ENCODE assay signal across 1 cellular context in the genomic region with DNA sequence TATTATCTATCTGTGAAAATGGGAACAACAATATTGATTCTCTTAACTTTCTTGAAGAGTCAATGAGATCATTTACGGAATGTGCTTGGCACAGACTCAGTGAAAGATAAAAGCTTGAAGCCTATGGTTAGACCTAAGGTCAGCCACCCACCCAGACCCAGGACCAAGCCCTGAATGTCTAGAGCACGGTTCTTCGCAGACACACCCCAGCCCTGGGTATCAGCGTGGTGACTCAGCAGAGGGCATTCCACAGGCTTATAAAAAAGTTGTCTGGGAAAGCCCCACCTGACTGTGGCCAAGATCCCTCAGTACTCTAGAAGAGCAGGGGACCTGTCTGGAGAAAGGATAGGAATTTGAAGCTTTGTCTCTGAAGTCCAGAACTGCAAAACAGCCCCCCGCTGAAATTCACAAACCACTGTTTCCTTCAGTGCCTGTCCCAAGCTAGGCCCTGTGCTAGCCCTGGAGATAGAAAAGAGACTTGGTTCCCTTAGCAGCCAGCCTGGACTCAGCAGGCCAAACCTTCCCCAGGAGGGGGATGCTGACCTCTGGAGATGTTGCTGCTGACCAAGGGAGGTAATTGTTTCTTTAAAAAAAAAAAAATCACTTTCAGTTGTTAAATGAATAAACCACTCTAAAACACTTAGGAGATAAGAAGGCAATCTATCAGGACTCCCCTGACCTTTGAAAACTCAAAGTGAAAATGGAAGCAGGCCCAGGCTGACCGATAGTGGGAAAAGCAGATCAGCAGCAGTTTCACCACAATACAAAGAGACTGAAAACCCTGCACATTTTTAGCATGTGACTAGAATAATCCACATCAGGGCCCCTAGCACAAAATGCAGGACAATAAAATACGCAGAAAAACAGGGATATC.
A peak's percentile ranks its signal among the peaks of the same experiment; 100 is the strongest.
TF ChIP-seq lines count a peak whose summit lies in the region.

No MANE protein-coding gene starts in this region.

TF ChIP-seq in GM12878, 131 proteins besides CTCF, POLR2A, EP300 and RAD21 (continued from another document):
- TF ChIP-seq, protein P1, sequence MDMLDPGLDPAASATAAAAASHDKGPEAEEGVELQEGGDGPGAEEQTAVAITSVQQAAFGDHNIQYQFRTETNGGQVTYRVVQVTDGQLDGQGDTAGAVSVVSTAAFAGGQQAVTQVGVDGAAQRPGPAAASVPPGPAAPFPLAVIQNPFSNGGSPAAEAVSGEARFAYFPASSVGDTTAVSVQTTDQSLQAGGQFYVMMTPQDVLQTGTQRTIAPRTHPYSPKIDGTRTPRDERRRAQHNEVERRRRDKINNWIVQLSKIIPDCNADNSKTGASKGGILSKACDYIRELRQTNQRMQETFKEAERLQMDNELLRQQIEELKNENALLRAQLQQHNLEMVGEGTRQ (IDR thresholded peaks at IDR 0.05; ENCODE audit: borderline replicate concordance, low read depth, low read length) = no peak; the same call in 1 of the 2 replicates
- TF ChIP-seq, protein P2, sequence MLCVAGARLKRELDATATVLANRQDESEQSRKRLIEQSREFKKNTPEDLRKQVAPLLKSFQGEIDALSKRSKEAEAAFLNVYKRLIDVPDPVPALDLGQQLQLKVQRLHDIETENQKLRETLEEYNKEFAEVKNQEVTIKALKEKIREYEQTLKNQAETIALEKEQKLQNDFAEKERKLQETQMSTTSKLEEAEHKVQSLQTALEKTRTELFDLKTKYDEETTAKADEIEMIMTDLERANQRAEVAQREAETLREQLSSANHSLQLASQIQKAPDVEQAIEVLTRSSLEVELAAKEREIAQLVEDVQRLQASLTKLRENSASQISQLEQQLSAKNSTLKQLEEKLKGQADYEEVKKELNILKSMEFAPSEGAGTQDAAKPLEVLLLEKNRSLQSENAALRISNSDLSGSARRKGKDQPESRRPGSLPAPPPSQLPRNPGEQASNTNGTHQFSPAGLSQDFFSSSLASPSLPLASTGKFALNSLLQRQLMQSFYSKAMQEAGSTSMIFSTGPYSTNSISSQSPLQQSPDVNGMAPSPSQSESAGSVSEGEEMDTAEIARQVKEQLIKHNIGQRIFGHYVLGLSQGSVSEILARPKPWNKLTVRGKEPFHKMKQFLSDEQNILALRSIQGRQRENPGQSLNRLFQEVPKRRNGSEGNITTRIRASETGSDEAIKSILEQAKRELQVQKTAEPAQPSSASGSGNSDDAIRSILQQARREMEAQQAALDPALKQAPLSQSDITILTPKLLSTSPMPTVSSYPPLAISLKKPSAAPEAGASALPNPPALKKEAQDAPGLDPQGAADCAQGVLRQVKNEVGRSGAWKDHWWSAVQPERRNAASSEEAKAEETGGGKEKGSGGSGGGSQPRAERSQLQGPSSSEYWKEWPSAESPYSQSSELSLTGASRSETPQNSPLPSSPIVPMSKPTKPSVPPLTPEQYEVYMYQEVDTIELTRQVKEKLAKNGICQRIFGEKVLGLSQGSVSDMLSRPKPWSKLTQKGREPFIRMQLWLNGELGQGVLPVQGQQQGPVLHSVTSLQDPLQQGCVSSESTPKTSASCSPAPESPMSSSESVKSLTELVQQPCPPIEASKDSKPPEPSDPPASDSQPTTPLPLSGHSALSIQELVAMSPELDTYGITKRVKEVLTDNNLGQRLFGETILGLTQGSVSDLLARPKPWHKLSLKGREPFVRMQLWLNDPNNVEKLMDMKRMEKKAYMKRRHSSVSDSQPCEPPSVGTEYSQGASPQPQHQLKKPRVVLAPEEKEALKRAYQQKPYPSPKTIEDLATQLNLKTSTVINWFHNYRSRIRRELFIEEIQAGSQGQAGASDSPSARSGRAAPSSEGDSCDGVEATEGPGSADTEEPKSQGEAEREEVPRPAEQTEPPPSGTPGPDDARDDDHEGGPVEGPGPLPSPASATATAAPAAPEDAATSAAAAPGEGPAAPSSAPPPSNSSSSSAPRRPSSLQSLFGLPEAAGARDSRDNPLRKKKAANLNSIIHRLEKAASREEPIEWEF (IDR thresholded peaks at IDR 0.05; ENCODE audit: insufficient replicate concordance, low read depth, low read length) = peak; percentile 65
- peak; percentile 79; the same call in 1 of the 2 replicates for TF ChIP-seq MTA3 (IDR thresholded peaks at IDR 0.05; ENCODE audit: borderline replicate concordance, low read length)
- TF ChIP-seq LARP7 (IDR thresholded peaks at IDR 0.05) = no peak
- no peak for TF ChIP-seq ZZZ3 (IDR thresholded peaks at IDR 0.05; ENCODE audit: control insufficient read depth, insufficient read length, low read depth)
- TF ChIP-seq, protein P3, sequence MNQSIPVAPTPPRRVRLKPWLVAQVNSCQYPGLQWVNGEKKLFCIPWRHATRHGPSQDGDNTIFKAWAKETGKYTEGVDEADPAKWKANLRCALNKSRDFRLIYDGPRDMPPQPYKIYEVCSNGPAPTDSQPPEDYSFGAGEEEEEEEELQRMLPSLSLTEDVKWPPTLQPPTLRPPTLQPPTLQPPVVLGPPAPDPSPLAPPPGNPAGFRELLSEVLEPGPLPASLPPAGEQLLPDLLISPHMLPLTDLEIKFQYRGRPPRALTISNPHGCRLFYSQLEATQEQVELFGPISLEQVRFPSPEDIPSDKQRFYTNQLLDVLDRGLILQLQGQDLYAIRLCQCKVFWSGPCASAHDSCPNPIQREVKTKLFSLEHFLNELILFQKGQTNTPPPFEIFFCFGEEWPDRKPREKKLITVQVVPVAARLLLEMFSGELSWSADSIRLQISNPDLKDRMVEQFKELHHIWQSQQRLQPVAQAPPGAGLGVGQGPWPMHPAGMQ (IDR thresholded peaks at IDR 0.05; ENCODE audit: borderline replicate concordance) = no peak
- peak; percentile 81 for TF ChIP-seq TCF7 (IDR thresholded peaks at IDR 0.05; ENCODE audit: borderline replicate concordance)
- TF ChIP-seq CBX3 (IDR thresholded peaks at IDR 0.05; ENCODE audit: borderline replicate concordance, low read depth) = no peak
- TF ChIP-seq JUNB (IDR thresholded peaks at IDR 0.05) = peak; percentile 99
- no peak for TF ChIP-seq NRF1 (conservative IDR thresholded peaks at IDR 0.05; ENCODE audit: low read depth, low read length)
- TF ChIP-seq ZNF24 (IDR thresholded peaks at IDR 0.05) = peak; percentile 54; the same call in 1 of the 2 replicates
- peak; percentile 54 for TF ChIP-seq SP1 (IDR thresholded peaks at IDR 0.05; ENCODE audit: low read depth, low read length)
- TF ChIP-seq, protein P4, sequence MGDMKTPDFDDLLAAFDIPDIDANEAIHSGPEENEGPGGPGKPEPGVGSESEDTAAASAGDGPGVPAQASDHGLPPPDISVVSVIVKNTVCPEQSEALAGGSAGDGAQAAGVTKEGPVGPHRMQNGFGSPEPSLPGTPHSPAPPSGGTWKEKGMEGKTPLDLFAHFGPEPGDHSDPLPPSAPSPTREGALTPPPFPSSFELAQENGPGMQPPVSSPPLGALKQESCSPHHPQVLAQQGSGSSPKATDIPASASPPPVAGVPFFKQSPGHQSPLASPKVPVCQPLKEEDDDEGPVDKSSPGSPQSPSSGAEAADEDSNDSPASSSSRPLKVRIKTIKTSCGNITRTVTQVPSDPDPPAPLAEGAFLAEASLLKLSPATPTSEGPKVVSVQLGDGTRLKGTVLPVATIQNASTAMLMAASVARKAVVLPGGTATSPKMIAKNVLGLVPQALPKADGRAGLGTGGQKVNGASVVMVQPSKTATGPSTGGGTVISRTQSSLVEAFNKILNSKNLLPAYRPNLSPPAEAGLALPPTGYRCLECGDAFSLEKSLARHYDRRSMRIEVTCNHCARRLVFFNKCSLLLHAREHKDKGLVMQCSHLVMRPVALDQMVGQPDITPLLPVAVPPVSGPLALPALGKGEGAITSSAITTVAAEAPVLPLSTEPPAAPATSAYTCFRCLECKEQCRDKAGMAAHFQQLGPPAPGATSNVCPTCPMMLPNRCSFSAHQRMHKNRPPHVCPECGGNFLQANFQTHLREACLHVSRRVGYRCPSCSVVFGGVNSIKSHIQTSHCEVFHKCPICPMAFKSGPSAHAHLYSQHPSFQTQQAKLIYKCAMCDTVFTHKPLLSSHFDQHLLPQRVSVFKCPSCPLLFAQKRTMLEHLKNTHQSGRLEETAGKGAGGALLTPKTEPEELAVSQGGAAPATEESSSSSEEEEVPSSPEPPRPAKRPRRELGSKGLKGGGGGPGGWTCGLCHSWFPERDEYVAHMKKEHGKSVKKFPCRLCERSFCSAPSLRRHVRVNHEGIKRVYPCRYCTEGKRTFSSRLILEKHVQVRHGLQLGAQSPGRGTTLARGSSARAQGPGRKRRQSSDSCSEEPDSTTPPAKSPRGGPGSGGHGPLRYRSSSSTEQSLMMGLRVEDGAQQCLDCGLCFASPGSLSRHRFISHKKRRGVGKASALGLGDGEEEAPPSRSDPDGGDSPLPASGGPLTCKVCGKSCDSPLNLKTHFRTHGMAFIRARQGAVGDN (IDR thresholded peaks at IDR 0.05) = peak; percentile 47; the same call in 1 of the 2 replicates
- peak; percentile 58; the same call in 2 of the 3 replicates for TF ChIP-seq POU2F2 (IDR thresholded peaks at IDR 0.05; ENCODE audit: borderline replicate concordance, low read depth, low read length)
- TF ChIP-seq, protein P5, sequence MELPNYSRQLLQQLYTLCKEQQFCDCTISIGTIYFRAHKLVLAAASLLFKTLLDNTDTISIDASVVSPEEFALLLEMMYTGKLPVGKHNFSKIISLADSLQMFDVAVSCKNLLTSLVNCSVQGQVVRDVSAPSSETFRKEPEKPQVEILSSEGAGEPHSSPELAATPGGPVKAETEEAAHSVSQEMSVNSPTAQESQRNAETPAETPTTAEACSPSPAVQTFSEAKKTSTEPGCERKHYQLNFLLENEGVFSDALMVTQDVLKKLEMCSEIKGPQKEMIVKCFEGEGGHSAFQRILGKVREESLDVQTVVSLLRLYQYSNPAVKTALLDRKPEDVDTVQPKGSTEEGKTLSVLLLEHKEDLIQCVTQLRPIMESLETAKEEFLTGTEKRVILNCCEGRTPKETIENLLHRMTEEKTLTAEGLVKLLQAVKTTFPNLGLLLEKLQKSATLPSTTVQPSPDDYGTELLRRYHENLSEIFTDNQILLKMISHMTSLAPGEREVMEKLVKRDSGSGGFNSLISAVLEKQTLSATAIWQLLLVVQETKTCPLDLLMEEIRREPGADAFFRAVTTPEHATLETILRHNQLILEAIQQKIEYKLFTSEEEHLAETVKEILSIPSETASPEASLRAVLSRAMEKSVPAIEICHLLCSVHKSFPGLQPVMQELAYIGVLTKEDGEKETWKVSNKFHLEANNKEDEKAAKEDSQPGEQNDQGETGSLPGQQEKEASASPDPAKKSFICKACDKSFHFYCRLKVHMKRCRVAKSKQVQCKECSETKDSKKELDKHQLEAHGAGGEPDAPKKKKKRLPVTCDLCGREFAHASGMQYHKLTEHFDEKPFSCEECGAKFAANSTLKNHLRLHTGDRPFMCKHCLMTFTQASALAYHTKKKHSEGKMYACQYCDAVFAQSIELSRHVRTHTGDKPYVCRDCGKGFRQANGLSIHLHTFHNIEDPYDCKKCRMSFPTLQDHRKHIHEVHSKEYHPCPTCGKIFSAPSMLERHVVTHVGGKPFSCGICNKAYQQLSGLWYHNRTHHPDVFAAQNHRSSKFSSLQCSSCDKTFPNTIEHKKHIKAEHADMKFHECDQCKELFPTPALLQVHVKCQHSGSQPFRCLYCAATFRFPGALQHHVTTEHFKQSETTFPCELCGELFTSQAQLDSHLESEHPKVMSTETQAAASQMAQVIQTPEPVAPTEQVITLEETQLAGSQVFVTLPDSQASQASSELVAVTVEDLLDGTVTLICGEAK (IDR thresholded peaks at IDR 0.05; ENCODE audit: borderline replicate concordance) = no peak
